11 cellular contexts compared by ENCODE assay signal in genomic region chr21:35198004-35198403, GRCh38.
DNase-seq lines count a peak whose midpoint lies in the region; ATAC-seq, FAIRE-seq and TF ChIP-seq lines count a peak whose summit lies in the region.
"Had no signal": no experiment of that assay in that cellular context is flagged by ENCODE, and none has a peak within 500 bp of the region (broad histone marks: within the 10 kb centered on the region; RNA-seq: fewer than 3 reads in every experiment).

No MANE protein-coding gene starts in this region.

- TF ChIP-seq CTCF in AG09309 (IDR thresholded peaks at IDR 0.05; ENCODE audit: control insufficient read depth, insufficient read depth, low read depth, low read length, missing control alignments): no peak
- no peak for TF ChIP-seq CTCF in choroid plexus epithelial cell (conservative IDR thresholded peaks at IDR 0.05; ENCODE audit: low read depth, low read length)
- no peak for TF ChIP-seq CTCF in mesothelial cell of epicardium (IDR thresholded peaks at IDR 0.05; ENCODE audit: unreplicated experiment)
- no peak for TF ChIP-seq CTCF in BE2C (IDR thresholded peaks at IDR 0.05; ENCODE audit: low read depth, low read length)

- no peaks in the 10 kb centered on the region for H3K36me3 ChIP-seq in BE2C
- H3K36me3 ChIP-seq: adrenal gland had no signal

- peaks cover 12% of the 10 kb centered on the region for H3K4me1 Mint-ChIP-seq in mesothelial cell of epicardium

- no peaks in the 10 kb centered on the region for H3K4me1 ChIP-seq in BE2C
- H3K4me1 ChIP-seq: adrenal gland had no signal

- H3K4me3 ChIP-seq in AG09309 (ENCODE audit: control insufficient read depth, low read depth, low read length) (no peak overlapping the region), choroid plexus epithelial cell (ENCODE audit: low read depth, low read length) (no peak overlapping the region), BE2C (ENCODE audit: low read depth, low read length) (no peak overlapping the region)
- H3K4me3 ChIP-seq: adrenal gland had no signal

- H3K9me3 Mint-ChIP-seq in mesothelial cell of epicardium: peaks cover 23% of the 10 kb centered on the region

- H3K36me3 Mint-ChIP-seq in mesothelial cell of epicardium: no peaks in the 10 kb centered on the region

- DNase-seq in AG09309 (ENCODE audit: low read depth) (peak; percentile 81), HTR-8/SVneo (ENCODE audit: insufficient read length, low spot score) (peak; percentile 50), choroid plexus epithelial cell (ENCODE audit: low read depth) (peak; percentile 88), mesothelial cell of epicardium (ENCODE audit: low spot score in 2 of 2, unreplicated experiment in 2 of 2) (no peak), BE2C (no peak), SHP77 (lab: John Stamatoyannopoulos, UW) (no peak), epidermal melanocyte (ENCODE audit: insufficient read length, low spot score) (no peak)
- DNase-seq: adrenal gland, KBM-7, NCI-H510A had no signal

- no peak for ATAC-seq in GM18502 (IDR thresholded peaks at IDR 0.05; ENCODE audit: poor library complexity, unreplicated experiment)

- FAIRE-seq in HTR-8/SVneo (lab: Jason Lieb, UNC): peak; percentile 51

- no peaks in the 10 kb centered on the region for H3K27me3 Mint-ChIP-seq in mesothelial cell of epicardium (ENCODE audit: low read depth)

- H3K27me3 ChIP-seq in BE2C: no peaks in the 10 kb centered on the region
- H3K27me3 ChIP-seq: adrenal gland had no signal

- H3K9me3 ChIP-seq in BE2C: no peaks in the 10 kb centered on the region; the same call in 1 of the 2 replicates
- H3K9me3 ChIP-seq: adrenal gland had no signal

- H3K4me3 Mint-ChIP-seq in mesothelial cell of epicardium: no peak overlapping the region

- peak overlapping the region; percentile 27 for H3K27ac Mint-ChIP-seq in mesothelial cell of epicardium

Comparison
In these comparisons a context has a peak if more than half of its experiments do, and no peak if none do; other contexts are left out.
1. DNase-seq: peak in AG09309 (single experiment), HTR-8/SVneo (single experiment) and choroid plexus epithelial cell (single experiment); none in mesothelial cell of epicardium (0 of 2), BE2C (single experiment), SHP77 (0 of 2) and epidermal melanocyte (single experiment).